In the genomic region with DNA sequence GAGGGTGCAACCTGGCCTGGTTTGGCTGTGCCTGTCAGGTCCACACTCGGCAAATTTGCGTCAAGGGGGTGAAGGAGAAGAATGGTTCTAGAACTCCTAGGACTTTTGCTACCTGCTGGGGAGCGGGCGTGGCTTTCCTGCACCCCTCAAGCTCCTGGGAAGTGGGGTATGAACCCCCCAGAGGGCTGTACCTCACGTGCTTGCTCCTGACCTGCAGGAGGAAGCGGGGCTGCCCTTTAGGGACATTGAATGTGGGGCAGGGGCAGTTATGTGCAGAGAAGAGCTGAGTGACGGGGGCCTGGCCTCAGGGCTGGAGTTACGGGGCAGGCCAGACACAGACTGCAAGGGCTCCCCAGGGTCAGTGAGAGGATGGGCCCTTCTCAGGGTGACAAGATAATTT, we compare ENCODE assay signal across 20 cellular contexts.
DNase-seq lines count a peak whose midpoint lies in the region; ATAC-seq and TF ChIP-seq lines count a peak whose summit lies in the region.
"Had no signal": no experiment of that assay in that cellular context is flagged by ENCODE, and none has a peak within 500 bp of the region (broad histone marks: within the 10 kb centered on the region; RNA-seq: fewer than 3 reads in every experiment).

No MANE protein-coding gene starts in this region.

- no peaks in the 10 kb centered on the region for H3K79me2 ChIP-seq in H9 (ENCODE audit: insufficient read depth, low read length)

- no peak overlapping the region for H3K9ac ChIP-seq in H9 (ENCODE audit: extremely low read depth, insufficient read length, low read length)
- H3K9ac ChIP-seq in neuronal stem cell (ENCODE audit: low read depth, low read length, poor library complexity) = no peak overlapping the region

- no peaks in the 10 kb centered on the region for H3K36me3 ChIP-seq in neuronal stem cell (replicated peaks in 1 of 2; ENCODE audit: control insufficient read depth in 2 of 2, insufficient read depth in 2 of 2, low read length in 2 of 2)

- H3K27me3 ChIP-seq in H9 (ENCODE audit: insufficient read depth, low read length) = no peaks in the 10 kb centered on the region
- H3K27me3 ChIP-seq in neuronal stem cell (ENCODE audit: control insufficient read depth in 3 of 3, insufficient read depth in 3 of 3, low read depth in 1 of 3, low read length in 3 of 3) = no peaks in the 10 kb centered on the region

- DNase-seq in activated naive CD4-positive, alpha-beta T cell treated with anti-CD3 and anti-CD28 coated beads, Interleukin-2, amount 50 U/mL, for 72 hours (ENCODE audit: low spot score in 2 of 2) = no peak
- no peak for DNase-seq in activated naive CD4-positive, alpha-beta T cell (lab: John Stamatoyannopoulos, UW)
- no peak for DNase-seq in H9
- DNase-seq in glutamatergic neuron = no peak
- no peak for DNase-seq in neuronal stem cell (ENCODE audit: low spot score)
- DNase-seq in COR-L47 (lab: John Stamatoyannopoulos, UW) = no peak
- no peak for DNase-seq in HCEC 1CT
- DNase-seq in effector CD4-positive, alpha-beta T cell = no peak
- DNase-seq: CD8-positive, alpha-beta memory T cell; DND-41; HFFc6; Karpas-422; NCI-H1436; NCI-H1930; NCI-H226; NCI-H524; NCI-H82; PC-3 had no signal

- H2BK12ac ChIP-seq in H9 (ENCODE audit: insufficient read length, low read depth, low read length) (no peak overlapping the region), neuronal stem cell (ENCODE audit: low read length) (no peak overlapping the region)

- no peak overlapping the region for H3K4me2 ChIP-seq in H9 (ENCODE audit: insufficient read depth, insufficient read length, low read length)
- no peak overlapping the region for H3K4me2 ChIP-seq in neuronal stem cell (ENCODE audit: insufficient read depth, low read length, poor library complexity, severe bottlenecking)
- H3K4me2 ChIP-seq: A549 had no signal

- H3K4me1 Mint-ChIP-seq in H9 (no peaks in the 10 kb centered on the region), glutamatergic neuron (ENCODE audit: low read depth, unreplicated experiment) (peaks cover 7% of the 10 kb centered on the region)

- H2AFZ ChIP-seq in H9 (ENCODE audit: low read length) (no peak overlapping the region), neuronal stem cell (ENCODE audit: low read length) (no peak overlapping the region)

- peaks cover 25 to 35% of the 10 kb centered on the region in 2 donors for H3K36me3 Mint-ChIP-seq in activated naive CD4-positive, alpha-beta T cell treated with anti-CD3 and anti-CD28 coated beads, Interleukin-2, amount 50 U/mL, for 72 hours
- peaks cover 0 to 7% (median 4%) of the 10 kb centered on the region in 3 experiments; a peak in 3 of 7 replicates for H3K36me3 Mint-ChIP-seq in H9 (ENCODE audit: insufficient read depth in 1 of 3, low read depth in 3 of 3)
- no peaks in the 10 kb centered on the region for H3K36me3 Mint-ChIP-seq in glutamatergic neuron (ENCODE audit: unreplicated experiment)

- H3K18ac ChIP-seq in H9 (ENCODE audit: insufficient read length, low read depth, low read length) = no peak overlapping the region
- peak overlapping the region; percentile 15 for H3K18ac ChIP-seq in neuronal stem cell (ENCODE audit: low read length)

- H3K4me1 ChIP-seq in H9 (ENCODE audit: insufficient read depth, low read length) (no peaks in the 10 kb centered on the region), neuronal stem cell (ENCODE audit: control insufficient read depth in 2 of 2, insufficient read depth in 1 of 2, low read depth in 1 of 2, low read length in 2 of 2) (peaks cover 0 to 2% of the 10 kb centered on the region in 2 donors)
- H3K4me1 ChIP-seq: A549 had no signal

- H3T11ph ChIP-seq in H9 (ENCODE audit: low read length) = no peak overlapping the region

- H4K20me1 ChIP-seq in H9 (ENCODE audit: control insufficient read depth, insufficient read depth, insufficient read length) = no peaks in the 10 kb centered on the region

- H3K9me3 Mint-ChIP-seq in activated naive CD4-positive, alpha-beta T cell treated with anti-CD3 and anti-CD28 coated beads, Interleukin-2, amount 50 U/mL, for 72 hours = no peaks in the 10 kb centered on the region
- 0 out of 5 replicates have a peak, but pooled peaks cover 0 to 3% of the 10 kb centered on the region in 2 experiments for H3K9me3 Mint-ChIP-seq in H9
- H3K9me3 Mint-ChIP-seq in glutamatergic neuron (ENCODE audit: unreplicated experiment) = peaks cover 6% of the 10 kb centered on the region
- H3K9me3 Mint-ChIP-seq: CD8-positive, alpha-beta memory T cell had no signal

- H2BK15ac ChIP-seq in H9 (ENCODE audit: low read depth, low read length) (no peak overlapping the region), neuronal stem cell (ENCODE audit: low read length) (no peak overlapping the region)

- no CpG with 5 or more reads among the region's 8 CpGs for WGBS in H9 (ENCODE audit: extremely low coverage, insufficient read length, low lambda C conversion rate)
- WGBS in neuronal stem cell (ENCODE audit: extremely low coverage in 2 of 2, insufficient read length in 2 of 2, insufficient replicate concordance in 1 of 2), 2 donors = no CpG with 5 or more reads among the region's 8 CpGs

- TF ChIP-seq CTCF in H9 (conservative IDR thresholded peaks at IDR 0.05) (no peak), glutamatergic neuron (IDR thresholded peaks at IDR 0.05; ENCODE audit: partially characterized antibody, unreplicated experiment) (no peak)

- no peak overlapping the region for H2BK20ac ChIP-seq in H9 (ENCODE audit: low read depth, low read length, poor library complexity, severe bottlenecking)

- H3K56ac ChIP-seq in H9 (ENCODE audit: insufficient read length, low read depth, low read length) = no peak overlapping the region

- H3K23ac ChIP-seq in H9 (ENCODE audit: insufficient read length, low read depth, low read length) (no peak overlapping the region), neuronal stem cell (ENCODE audit: low read depth, low read length, poor library complexity) (no peak overlapping the region)

- no peak overlapping the region for H3K4me3 Mint-ChIP-seq in H9
- H3K4me3 Mint-ChIP-seq in glutamatergic neuron (ENCODE audit: unreplicated experiment) = no peak overlapping the region
- H3K4me3 Mint-ChIP-seq: CD8-positive, alpha-beta memory T cell; HFFc6 had no signal

- H2AK5ac ChIP-seq in H9 (ENCODE audit: insufficient read length, low read length) (no peak overlapping the region), neuronal stem cell (ENCODE audit: low read depth, low read length) (no peak overlapping the region)

- H4K8ac ChIP-seq in H9 (replicated peaks; ENCODE audit: insufficient read length, low read depth, low read length) = no peak overlapping the region
- H4K8ac ChIP-seq in neuronal stem cell (ENCODE audit: low read depth, low read length) = no peak overlapping the region

- H3K9me3 ChIP-seq in H9 (ENCODE audit: control insufficient read depth, low read depth, low read length) (no peaks in the 10 kb centered on the region), neuronal stem cell (replicated peaks in 1 of 2; ENCODE audit: control insufficient read depth in 2 of 2, insufficient read depth in 1 of 2, low read depth in 1 of 2, low read length in 2 of 2) (peaks cover 0 to 3% of the 10 kb centered on the region in 2 donors)
- H3K9me3 ChIP-seq: A549 had no signal

- H3K14ac ChIP-seq in H9 (ENCODE audit: insufficient read depth, low read length) (no peak overlapping the region), neuronal stem cell (ENCODE audit: low read length) (no peak overlapping the region)

- ATAC-seq in activated naive CD4-positive, alpha-beta T cell treated with anti-CD3 and anti-CD28 coated beads, Interleukin-2, amount 50 U/mL, for 72 hours = no peak
- ATAC-seq: A549, PC-3 had no signal

- H2BK5ac ChIP-seq in H9 (ENCODE audit: insufficient read length, low read length) = no peak overlapping the region
- no peak overlapping the region for H2BK5ac ChIP-seq in neuronal stem cell (ENCODE audit: low read length)

- peak overlapping the region; percentile 19 to 65 for H3K27ac Mint-ChIP-seq in activated naive CD4-positive, alpha-beta T cell treated with anti-CD3 and anti-CD28 coated beads, Interleukin-2, amount 50 U/mL, for 72 hours
- H3K27ac Mint-ChIP-seq in H9 = peak overlapping the region in 2 of 3 experiments; percentile 64 to 74; a peak in 2 of 7 replicates
- H3K27ac Mint-ChIP-seq in glutamatergic neuron (ENCODE audit: unreplicated experiment) = peak overlapping the region; percentile 25
- H3K27ac Mint-ChIP-seq: HFFc6 had no signal

- no peaks in the 10 kb centered on the region for H3K79me1 ChIP-seq in H9 (ENCODE audit: insufficient read depth, low read depth, low read length, poor library complexity, severe bottlenecking)
- H3K79me1 ChIP-seq in neuronal stem cell (ENCODE audit: low read depth, low read length) = peaks cover 3% of the 10 kb centered on the region

- no peak overlapping the region for H4K5ac ChIP-seq in H9 (ENCODE audit: insufficient read length, low read depth, low read length)

- H3K27ac ChIP-seq in H9 (ENCODE audit: insufficient read length, low read depth, low read length) (no peak overlapping the region), neuronal stem cell (replicated peaks; ENCODE audit: low read length) (no peak overlapping the region)
- H3K27ac ChIP-seq: A549, RWPE1 had no signal

- H2BK120ac ChIP-seq in H9 (ENCODE audit: low read depth, low read length, poor library complexity, severe bottlenecking) (no peak overlapping the region), neuronal stem cell (ENCODE audit: low read depth, low read length) (no peak overlapping the region)

- H3K23me2 ChIP-seq in H9 (ENCODE audit: insufficient read length, low read depth, low read length, poor library complexity, severe bottlenecking) = no peaks in the 10 kb centered on the region

- no peaks in the 10 kb centered on the region; the same call in 1 of the 2 replicates for H3K27me3 Mint-ChIP-seq in H9 (ENCODE audit: low read depth)
- peaks cover 7% of the 10 kb centered on the region for H3K27me3 Mint-ChIP-seq in glutamatergic neuron (ENCODE audit: unreplicated experiment)
- H3K27me3 Mint-ChIP-seq: CD8-positive, alpha-beta memory T cell had no signal

- H4K91ac ChIP-seq in H9 (ENCODE audit: insufficient read length, low read depth, low read length) = no peak overlapping the region
- no peak overlapping the region for H4K91ac ChIP-seq in neuronal stem cell (ENCODE audit: low read depth, low read length, poor library complexity)

- no peak overlapping the region for H3K4me3 ChIP-seq in neuronal stem cell (ENCODE audit: low read length in 2 of 2)
- H3K4me3 ChIP-seq: A549 had no signal

- H3K4ac ChIP-seq in H9 (ENCODE audit: low read depth, low read length) (no peak overlapping the region), neuronal stem cell (ENCODE audit: low read length) (no peak overlapping the region)
